In the genomic region with DNA sequence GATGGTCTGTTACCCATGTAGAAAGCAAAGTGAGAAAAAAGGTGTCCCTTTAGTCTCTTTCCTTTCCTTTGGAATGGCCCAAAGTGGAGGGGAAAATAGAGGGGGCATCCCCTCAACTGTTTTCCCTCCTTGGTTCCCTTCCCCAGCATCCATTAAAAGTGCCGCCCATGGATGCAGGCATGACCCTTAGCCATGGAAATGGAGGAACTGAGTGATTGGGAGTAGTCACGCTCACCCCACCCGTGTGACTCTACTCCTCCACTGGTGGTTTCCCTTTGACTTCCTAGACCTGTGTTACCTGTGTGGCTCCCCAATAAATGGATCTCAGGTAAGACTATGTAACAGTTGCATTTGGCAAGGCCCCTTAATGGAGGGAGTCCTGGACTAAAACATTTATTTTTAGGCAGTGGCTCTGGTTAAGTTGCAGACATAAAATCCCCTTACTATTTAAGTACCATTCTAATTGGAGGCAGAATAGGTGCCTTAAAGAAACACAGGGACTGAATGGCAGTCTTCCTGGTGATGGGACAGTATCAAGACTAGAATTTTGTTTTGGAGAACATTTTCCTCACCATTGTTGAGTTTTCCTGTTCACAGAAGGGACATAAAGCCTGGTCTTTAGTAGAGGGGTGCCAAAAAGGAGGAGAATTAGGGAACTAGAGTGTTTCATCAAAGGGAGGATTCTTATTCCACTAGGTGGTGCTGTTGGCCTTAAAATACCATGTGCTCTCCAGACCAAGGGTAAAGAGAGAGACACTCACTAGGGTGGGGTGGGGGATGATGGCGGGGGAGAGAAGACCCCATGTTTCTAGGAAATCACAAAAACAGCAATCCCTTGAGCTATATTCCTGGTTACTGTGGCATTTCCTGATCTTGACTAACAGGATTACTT, we compare ENCODE assay signal across 8 cellular contexts. TPM values are rescaled to one million over a fixed set of nuclear protein-coding genes. Genes with fewer than 3 reads are reported as not detected.
DNase-seq lines count a peak whose midpoint lies in the region; ATAC-seq and TF ChIP-seq lines count a peak whose summit lies in the region.

No MANE protein-coding gene starts in this region.

- H2BK15ac ChIP-seq in H9 (ENCODE audit: low read depth, low read length), result no peak overlapping the region

- peak; percentile 49 for TF ChIP-seq CTCF in C4-2B (conservative IDR thresholded peaks at IDR 0.05)
- peak; percentile 50; the same call in 2 of the 3 replicates for TF ChIP-seq CTCF in H9 (conservative IDR thresholded peaks at IDR 0.05)
- TF ChIP-seq CTCF in Peyer's patch (IDR thresholded peaks at IDR 0.05), result peak in 4 of 6 experiments; percentile 14 to 42 (median 40)
- peak; percentile 62 for TF ChIP-seq CTCF in foreskin keratinocyte (conservative IDR thresholded peaks at IDR 0.05)
- TF ChIP-seq CTCF in CD8-positive, alpha-beta T cell (IDR thresholded peaks at IDR 0.05), result no peak

- POLR2A ChIA-PET in CD8-positive, alpha-beta T cell (lab: Charles Lee), result no interaction called here

- no peak overlapping the region for H2AK5ac ChIP-seq in H9 (ENCODE audit: insufficient read length, low read length)

- CTCF ChIA-PET in CD8-positive, alpha-beta T cell (lab: Charles Lee), result interaction anchor here (0.8 kb wide), 1 partner anchor 976 kb away, joined by 3 read pairs; no protein-coding TSS in a partner anchor

- H3K56ac ChIP-seq in H9 (ENCODE audit: insufficient read length, low read depth, low read length), result no peak overlapping the region

- no peaks in the 10 kb centered on the region for H3K79me1 ChIP-seq in H9 (ENCODE audit: insufficient read depth, low read depth, low read length, poor library complexity, severe bottlenecking)

- H3K4me1 Mint-ChIP-seq in H9, result no peaks in the 10 kb centered on the region
- no peaks in the 10 kb centered on the region for H3K4me1 Mint-ChIP-seq in CD8-positive, alpha-beta T cell (ENCODE audit: low read depth)

- DNase-seq in H9 (no peak), Peyer's patch (no peak), foreskin keratinocyte (no peak), GDM1 (lab: John Stamatoyannopoulos, UW) (no peak)
- no peak for DNase-seq in activated CD4-positive, alpha-beta T cell treated with anti-CD3 and anti-CD28 coated beads, Interleukin-2, amount 50 U/mL, for 1 hour
- no peak for DNase-seq in CD8-positive, alpha-beta T cell

- H2AFZ ChIP-seq in H9 (ENCODE audit: low read length), result no peak overlapping the region

- no peak overlapping the region for H2BK120ac ChIP-seq in H9 (ENCODE audit: low read depth, low read length, poor library complexity, severe bottlenecking)

- no peaks in the 10 kb centered on the region for H3K27me3 ChIP-seq in H9 (ENCODE audit: insufficient read depth, low read length)
- no peaks in the 10 kb centered on the region for H3K27me3 ChIP-seq in Peyer's patch
- H3K27me3 ChIP-seq in foreskin keratinocyte, result no peaks in the 10 kb centered on the region
- no peaks in the 10 kb centered on the region for H3K27me3 ChIP-seq in CD8-positive, alpha-beta T cell (ENCODE audit: insufficient read depth, low read length)

- no peaks in the 10 kb centered on the region for H4K20me1 ChIP-seq in H9 (ENCODE audit: control insufficient read depth, insufficient read depth, insufficient read length)

- H3K4me2 ChIP-seq in H9 (ENCODE audit: insufficient read depth, insufficient read length, low read length), result no peak overlapping the region

- no peak overlapping the region for H2BK12ac ChIP-seq in H9 (ENCODE audit: insufficient read length, low read depth, low read length)

- no peak overlapping the region for H2BK5ac ChIP-seq in H9 (ENCODE audit: insufficient read length, low read length)

- H3K9me3 Mint-ChIP-seq in H9, result peaks cover 74 to 77% of the 10 kb centered on the region in 2 experiments
- H3K9me3 Mint-ChIP-seq in CD8-positive, alpha-beta T cell, result peaks cover 45% of the 10 kb centered on the region

- intact Hi-C loops in CD8-positive, alpha-beta T cell (cut with DNase I, micrococcal nuclease), result no loop called here

- H3K4me1 ChIP-seq in H9 (ENCODE audit: insufficient read depth, low read length), result no peaks in the 10 kb centered on the region
- no peaks in the 10 kb centered on the region for H3K4me1 ChIP-seq in Peyer's patch
- peaks cover 6% of the 10 kb centered on the region for H3K4me1 ChIP-seq in foreskin keratinocyte
- H3K4me1 ChIP-seq in CD8-positive, alpha-beta T cell (ENCODE audit: insufficient read depth, low read length), result no peaks in the 10 kb centered on the region

- H3K23ac ChIP-seq in H9 (ENCODE audit: insufficient read length, low read depth, low read length), result no peak overlapping the region

- TF ChIP-seq POLR2A in Peyer's patch (IDR thresholded peaks at IDR 0.05), result no peak

- no peak overlapping the region for H4K5ac ChIP-seq in H9 (ENCODE audit: insufficient read length, low read depth, low read length)

- H4K8ac ChIP-seq in H9 (replicated peaks; ENCODE audit: insufficient read length, low read depth, low read length), result no peak overlapping the region

- WGBS in H9 (ENCODE audit: extremely low coverage, insufficient read length, low lambda C conversion rate), result no CpG with 5 or more reads among the region's 4 CpGs

- H3T11ph ChIP-seq in H9 (ENCODE audit: low read length), result no peak overlapping the region

- H3K4ac ChIP-seq in H9 (ENCODE audit: low read depth, low read length), result no peak overlapping the region

- no peak overlapping the region for H2BK20ac ChIP-seq in H9 (ENCODE audit: low read depth, low read length, poor library complexity, severe bottlenecking)

- no peak overlapping the region for H4K91ac ChIP-seq in H9 (ENCODE audit: insufficient read length, low read depth, low read length)

- no peak overlapping the region for H3K27ac Mint-ChIP-seq in H9
- H3K27ac Mint-ChIP-seq in CD8-positive, alpha-beta T cell, result no peak overlapping the region

- H3K36me3 ChIP-seq in Peyer's patch, result no peaks in the 10 kb centered on the region
- no peaks in the 10 kb centered on the region for H3K36me3 ChIP-seq in CD8-positive, alpha-beta T cell (ENCODE audit: insufficient read depth, low read length)

- H3K23me2 ChIP-seq in H9 (ENCODE audit: insufficient read length, low read depth, low read length, poor library complexity, severe bottlenecking), result no peaks in the 10 kb centered on the region

- no peak for ATAC-seq in foreskin keratinocyte
- ATAC-seq in HG03378 (IDR thresholded peaks at IDR 0.05; ENCODE audit: unreplicated experiment), result no peak
- no peak for ATAC-seq in CD8-positive, alpha-beta T cell

- H3K4me3 Mint-ChIP-seq in H9, result no peak overlapping the region
- H3K4me3 Mint-ChIP-seq in CD8-positive, alpha-beta T cell, result no peak overlapping the region

- no peak overlapping the region for H3K9ac ChIP-seq in H9 (ENCODE audit: extremely low read depth, insufficient read length, low read length)

- peaks cover 27 to 57% (median 43%) of the 10 kb centered on the region in 3 experiments for H3K36me3 Mint-ChIP-seq in H9 (ENCODE audit: insufficient read depth in 1 of 3, low read depth in 3 of 3)
- peaks cover 15% of the 10 kb centered on the region for H3K36me3 Mint-ChIP-seq in CD8-positive, alpha-beta T cell

- H3K27ac ChIP-seq in C4-2B (no peak overlapping the region), H9 (ENCODE audit: insufficient read length, low read depth, low read length) (no peak overlapping the region), Peyer's patch (no peak overlapping the region), foreskin keratinocyte (no peak overlapping the region)
- H3K27ac ChIP-seq in CD8-positive, alpha-beta T cell (ENCODE audit: low read depth, low read length), result no peak overlapping the region

- no peaks in the 10 kb centered on the region for H3K79me2 ChIP-seq in H9 (ENCODE audit: insufficient read depth, low read length)

- no peak overlapping the region for H3K4me3 ChIP-seq in Peyer's patch
- no peak overlapping the region for H3K4me3 ChIP-seq in CD8-positive, alpha-beta T cell (ENCODE audit: low read depth, low read length)

- peaks cover 5% of the 10 kb centered on the region for H3K27me3 Mint-ChIP-seq in H9 (ENCODE audit: low read depth)
- peaks cover 1% of the 10 kb centered on the region for H3K27me3 Mint-ChIP-seq in CD8-positive, alpha-beta T cell (ENCODE audit: low read depth)

- H3K18ac ChIP-seq in H9 (ENCODE audit: insufficient read length, low read depth, low read length), result no peak overlapping the region

- H3K14ac ChIP-seq in H9 (ENCODE audit: insufficient read depth, low read length), result no peak overlapping the region

- H3K9me3 ChIP-seq in H9 (ENCODE audit: control insufficient read depth, low read depth, low read length), result peaks cover 42% of the 10 kb centered on the region
- H3K9me3 ChIP-seq in Peyer's patch, result peaks cover 0 to 45% (median 18%) of the 10 kb centered on the region in 4 donors
- peaks cover 18% of the 10 kb centered on the region for H3K9me3 ChIP-seq in CD8-positive, alpha-beta T cell (ENCODE audit: low read length)

RNA-seq across cellular contexts. Expression of a gene that starts 25.7 kb away (rescaled TPM):
- total RNA-seq in H9 (2021) (0.70 and 0.83 TPM in 2 replicates), Peyer's patch (10 to 100 TPM; 11.6 to 49.2 (median 30.5) TPM), foreskin keratinocyte (9.9 and 10.8 TPM in 2 replicates)
- 2.9 and 4.5 TPM in 2 replicates for polyA plus RNA-seq in foreskin keratinocyte
- total RNA-seq in CD8-positive, alpha-beta T cell, result not detected
